Comparison of ENCODE assay signal across 28 cellular contexts in the genomic region with DNA sequence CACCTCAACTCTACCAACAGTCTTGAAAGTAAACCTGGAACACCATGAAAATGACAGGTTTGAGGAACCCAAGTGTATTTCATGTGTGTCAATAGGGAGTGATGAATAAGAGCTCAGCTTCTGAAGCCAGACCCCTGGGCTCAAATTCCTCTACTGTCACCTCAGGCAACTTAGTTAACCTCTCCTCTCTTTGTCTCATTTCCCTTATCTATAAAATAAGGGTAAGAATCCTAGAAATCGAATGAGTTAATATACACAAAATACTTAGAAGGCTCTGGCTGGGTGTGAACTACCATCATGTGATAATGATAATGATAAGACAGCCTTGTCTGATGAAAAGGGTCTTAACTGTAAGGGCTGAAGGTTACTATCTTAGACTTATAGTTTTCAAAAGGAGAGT.
"Had no signal": no experiment of that assay in that cellular context is flagged by ENCODE, and none has a peak within 500 bp of the region (broad histone marks: within the 10 kb centered on the region; RNA-seq: fewer than 3 reads in every experiment).

No MANE protein-coding gene starts in this region.

- H3K27me3 Mint-ChIP-seq: stimulated activated memory B cell treated with anti-CD40 and anti-IgM and Interleukin-4, amounts not matched to agents 10 μg/mL and 1 μg/mL and 100 μg/mL, for 72 hours; stimulated activated naive B cell treated with anti-CD40 and anti-IgM and Interleukin-4, amounts not matched to agents 10 μg/mL and 1 μg/mL and 100 μg/mL, for 72 hours had no signal

- H3K4me1 ChIP-seq: stomach, suprapubic skin, testis, thyroid gland, tibial nerve, upper lobe of left lung, upper lobe of right lung, uterus, vagina had no signal

- H3K4me3 Mint-ChIP-seq: stimulated activated effector memory CD8-positive, alpha-beta T cell treated with anti-CD3 and anti-CD28 coated beads, Interleukin-12 subunit alpha, Interleukin-12 subunit beta, amount 100 ng/mL, for 72 hours; stimulated activated memory B cell treated with anti-CD40 and anti-IgM and Interleukin-4, amounts not matched to agents 10 μg/mL and 1 μg/mL and 100 μg/mL, for 72 hours; stimulated activated naive B cell treated with anti-CD40 and anti-IgM and Interleukin-4, amounts not matched to agents 10 μg/mL and 1 μg/mL and 100 μg/mL, for 72 hours; stimulated activated naive CD8-positive, alpha-beta T cell treated with anti-CD3 and anti-CD28 coated beads, Interleukin-15, amount 100 ng/mL, for 72 hours; stimulated activated naive CD8-positive, alpha-beta T cell treated with anti-CD3 and anti-CD28 coated beads, Interleukin-15, Interleukin-2, amounts not matched to agents 100 ng/mL and 50 ng/mL, for 24 hours; type B pancreatic cell had no signal

- H3K4me1 Mint-ChIP-seq: stimulated activated effector memory CD8-positive, alpha-beta T cell treated with anti-CD3 and anti-CD28 coated beads, Interleukin-12 subunit alpha, Interleukin-12 subunit beta, amount 100 ng/mL, for 72 hours; stimulated activated naive CD8-positive, alpha-beta T cell treated with anti-CD3 and anti-CD28 coated beads, Interleukin-15, amount 100 ng/mL, for 72 hours had no signal

- H3K27ac ChIP-seq: stomach, suprapubic skin, testis, thoracic aorta, thyroid gland, tibial artery, tibial nerve, transverse colon, upper lobe of left lung, upper lobe of right lung, uterus, vagina had no signal

- H3K4me3 ChIP-seq: stomach, suprapubic skin, testis, thoracic aorta, thyroid gland, tibial artery, tibial nerve, transverse colon, upper lobe of left lung, upper lobe of right lung, uterus, vagina had no signal

- H3K9me3 Mint-ChIP-seq: stimulated activated effector memory CD8-positive, alpha-beta T cell treated with anti-CD3 and anti-CD28 coated beads, Interleukin-12 subunit alpha, Interleukin-12 subunit beta, amount 100 ng/mL, for 72 hours; stimulated activated memory B cell treated with anti-CD40 and anti-IgM and Interleukin-4, amounts not matched to agents 10 μg/mL and 1 μg/mL and 100 μg/mL, for 72 hours; stimulated activated naive B cell treated with anti-CD40 and anti-IgM and Interleukin-4, amounts not matched to agents 10 μg/mL and 1 μg/mL and 100 μg/mL, for 72 hours; stimulated activated naive CD8-positive, alpha-beta T cell treated with anti-CD3 and anti-CD28 coated beads, Interleukin-15, amount 100 ng/mL, for 72 hours; stimulated activated naive CD8-positive, alpha-beta T cell treated with anti-CD3 and anti-CD28 coated beads, Interleukin-15, Interleukin-2, amounts not matched to agents 100 ng/mL and 50 ng/mL, for 24 hours; type B pancreatic cell had no signal

- H3K27ac Mint-ChIP-seq: stimulated activated effector memory CD8-positive, alpha-beta T cell treated with anti-CD3 and anti-CD28 coated beads, Interleukin-12 subunit alpha, Interleukin-12 subunit beta, amount 100 ng/mL, for 72 hours; stimulated activated memory B cell treated with anti-CD40 and anti-IgM and Interleukin-4, amounts not matched to agents 10 μg/mL and 1 μg/mL and 100 μg/mL, for 72 hours; stimulated activated naive B cell treated with anti-CD40 and anti-IgM and Interleukin-4, amounts not matched to agents 10 μg/mL and 1 μg/mL and 100 μg/mL, for 72 hours; stimulated activated naive CD8-positive, alpha-beta T cell treated with anti-CD3 and anti-CD28 coated beads, Interleukin-15, amount 100 ng/mL, for 72 hours; stimulated activated naive CD8-positive, alpha-beta T cell treated with anti-CD3 and anti-CD28 coated beads, Interleukin-15, Interleukin-2, amounts not matched to agents 100 ng/mL and 50 ng/mL, for 24 hours had no signal

- H3K36me3 Mint-ChIP-seq: stimulated activated effector memory CD8-positive, alpha-beta T cell treated with anti-CD3 and anti-CD28 coated beads, Interleukin-12 subunit alpha, Interleukin-12 subunit beta, amount 100 ng/mL, for 72 hours; type B pancreatic cell had no signal

- FAIRE-seq: urothelium cell line had no signal

- H3K27me3 ChIP-seq: stomach, suprapubic skin, testis, thyroid gland, tibial artery, tibial nerve, transverse colon, upper lobe of left lung, upper lobe of right lung, uterus, vagina had no signal

- H3K36me3 ChIP-seq: stomach, suprapubic skin, thoracic aorta, thyroid gland, tibial artery, tibial nerve, transverse colon, upper lobe of left lung, upper lobe of right lung, uterus, vagina had no signal

- H3K9me3 ChIP-seq: stomach, suprapubic skin, testis, thoracic aorta, thyroid gland, tibial artery, tibial nerve, transverse colon, upper lobe of left lung, upper lobe of right lung, uterus, vagina had no signal

- DNase-seq: stimulated activated CD4-positive, alpha-beta T cell treated with anti-CD3 and anti-CD28 coated beads, Interleukin-2, amount 100 ng/mL, for 48 hours; stimulated activated CD4-positive, alpha-beta T cell treated with anti-CD3 and anti-CD28 coated beads, Interleukin-4, amount 100 ng/mL, for 1 hour; stimulated activated CD4-positive, alpha-beta T cell treated with anti-CD3 and anti-CD28 coated beads, Interleukin-4, amount 100 ng/mL, for 24 hours; stimulated activated CD4-positive, alpha-beta T cell treated with anti-CD3 and anti-CD28 coated beads, Interleukin-4, amount 100 ng/mL, for 4 hours; stimulated activated CD8-positive, alpha-beta memory T cell treated with anti-CD3 and anti-CD28 coated beads, Interleukin-4, amount 100 ng/mL, for 48 hours; stimulated activated naive B cell treated with anti-CD40 and anti-IgM and Interleukin-4, amounts not matched to agents 10 μg/mL and 1 μg/mL and 100 μg/mL, for 72 hours; stimulated activated naive CD4-positive, alpha-beta T cell; stimulated activated naive CD4-positive, alpha-beta T cell treated with Interleukin-2 at 50 U/mL for 16 hours; stimulated activated naive CD8-positive, alpha-beta T cell treated with anti-CD3 and anti-CD28 coated beads, Interleukin-15, amount 100 ng/mL, for 72 hours; stimulated activated naive CD8-positive, alpha-beta T cell treated with anti-CD3 and anti-CD28 coated beads, Interleukin-15, Interleukin-2, amounts not matched to agents 100 U/mL and 50 U/mL, for 24 hours; stomach; substantia nigra; testis; thyroid gland; tibial artery; transverse colon; upper lobe of left lung; upper lobe of right lung; uterus had no signal

- ATAC-seq: stimulated activated effector memory CD8-positive, alpha-beta T cell treated with anti-CD3 and anti-CD28 coated beads, Interleukin-12 subunit alpha, Interleukin-12 subunit beta, amount 100 ng/mL, for 72 hours; stimulated activated memory B cell treated with anti-CD40 and anti-IgM and Interleukin-4, amounts not matched to agents 10 μg/mL and 1 μg/mL and 100 μg/mL, for 72 hours; stimulated activated naive B cell treated with anti-CD40 and anti-IgM and Interleukin-4, amounts not matched to agents 10 μg/mL and 1 μg/mL and 100 μg/mL, for 72 hours; stimulated activated naive CD8-positive, alpha-beta T cell treated with anti-CD3 and anti-CD28 coated beads, Interleukin-15, amount 100 ng/mL, for 72 hours; stimulated activated naive CD8-positive, alpha-beta T cell treated with anti-CD3 and anti-CD28 coated beads, Interleukin-15, Interleukin-2, amounts not matched to agents 100 U/mL and 50 U/mL, for 24 hours; upper lobe of right lung had no signal
